Comparison of ENCODE assay signal across 22 cellular contexts in genomic region chr1:96492236-96492635, GRCh38.
A peak's percentile ranks its signal among the peaks of the same experiment; 100 is the strongest.
DNase-seq lines count a peak whose midpoint lies in the region; FAIRE-seq and TF ChIP-seq lines count a peak whose summit lies in the region.
"Had no signal": no experiment of that assay in that cellular context is flagged by ENCODE, and none has a peak within 500 bp of the region (broad histone marks: within the 10 kb centered on the region; RNA-seq: fewer than 3 reads in every experiment).

No MANE protein-coding gene starts in this region.

- no peak for TF ChIP-seq EP300 in SK-N-SH (IDR thresholded peaks at IDR 0.05; ENCODE audit: borderline replicate concordance in 1 of 2, low read depth in 1 of 2, low read length in 1 of 2)

- H3K4me2 ChIP-seq in SK-N-SH: no peak overlapping the region
- H3K4me2 ChIP-seq: KMS-11 had no signal

- DNase-seq in HTR-8/SVneo (ENCODE audit: insufficient read length, low spot score): peak; percentile 12
- DNase-seq in NCI-H2029 treated with DMSO at 0.1 percent for 48 hours (lab: John Stamatoyannopoulos, UW): peak; percentile 58
- DNase-seq in adipocyte (ENCODE audit: low read depth): peak; percentile 3
- peak; percentile 79 for DNase-seq in left kidney (ENCODE audit: low read depth, low spot score)
- DNase-seq in SK-N-SH: no peak
- DNase-seq in amniotic stem cell (lab: John Stamatoyannopoulos, UW): no peak
- no peak for DNase-seq in activated CD8-positive, alpha-beta memory T cell treated with anti-CD3 and anti-CD28 coated beads, Interleukin-2, amount 50 U/mL, for 4 hours
- DNase-seq: activated CD8-positive, alpha-beta memory T cell treated with anti-CD3 and anti-CD28 coated beads, Interleukin-2, amount 10 ng/mL, durations not matched to agents 7 days and 5 days; AML-193; effector CD8-positive, alpha-beta T cell; heart left ventricle; islet precursor cell; mesenchymal stem cell; natural killer cell; NCI-H69; spleen; stimulated activated CD8-positive, alpha-beta memory T cell treated with anti-CD3 and anti-CD28 coated beads, Interleukin-4, amount 100 ng/mL, for 48 hours; substantia nigra; T1000 had no signal

- H3K27ac ChIP-seq in SK-N-SH (ENCODE audit: low read depth in 2 of 2, low read length in 1 of 2): no peak overlapping the region
- H3K27ac ChIP-seq: esophagus muscularis mucosa, heart left ventricle, KMS-11, spleen had no signal

- CTCF ChIA-PET in SK-N-SH (lab: Yijun Ruan, JAX): interaction anchor here (0.8 kb wide), 1 partner anchor 12 kb away, joined by 3 read pairs; no protein-coding TSS in a partner anchor

- H3K27me3 ChIP-seq in adipocyte (replicated peaks; ENCODE audit: control insufficient read depth, insufficient read depth, low read length) (no peaks in the 10 kb centered on the region), SK-N-SH (ENCODE audit: insufficient read depth) (no peaks in the 10 kb centered on the region)
- H3K27me3 ChIP-seq: esophagus muscularis mucosa, heart left ventricle, spleen had no signal

- no peaks in the 10 kb centered on the region for H3K36me3 ChIP-seq in adipocyte (ENCODE audit: control insufficient read depth, insufficient read depth, low read length, severe bottlenecking)
- no peaks in the 10 kb centered on the region for H3K36me3 ChIP-seq in SK-N-SH (replicated peaks in 1 of 2; ENCODE audit: control insufficient read depth in 1 of 2, insufficient read depth in 2 of 2, low read length in 1 of 2)
- H3K36me3 ChIP-seq: esophagus muscularis mucosa, HAP-1, heart left ventricle, spleen had no signal

- H3K4me3 ChIP-seq in adipocyte (ENCODE audit: low read length) (no peak overlapping the region), SK-N-SH (ENCODE audit: low read depth in 2 of 2, low read length in 1 of 2) (no peak overlapping the region)
- H3K4me3 ChIP-seq: esophagus muscularis mucosa, HAP-1, heart left ventricle, spleen had no signal

- H4K20me1 ChIP-seq in SK-N-SH (ENCODE audit: insufficient read depth): no peaks in the 10 kb centered on the region

- no peaks in the 10 kb centered on the region for H3K9me2 ChIP-seq in SK-N-SH

- no peaks in the 10 kb centered on the region for H3F3A ChIP-seq in SK-N-SH (replicated peaks; ENCODE audit: insufficient read depth)

- H3K9me3 ChIP-seq in adipocyte (ENCODE audit: control insufficient read depth, low read length): no peaks in the 10 kb centered on the region
- no peaks in the 10 kb centered on the region for H3K9me3 ChIP-seq in SK-N-SH
- H3K9me3 ChIP-seq: esophagus muscularis mucosa, HAP-1, heart left ventricle, spleen had no signal

- no peak for TF ChIP-seq CTCF in SK-N-SH (IDR thresholded peaks at IDR 0.05)

- H3K9ac ChIP-seq in adipocyte (ENCODE audit: low read length) (no peak overlapping the region), SK-N-SH (no peak overlapping the region)
- H3K9ac ChIP-seq: KMS-11 had no signal

- no peak for TF ChIP-seq RAD21 in SK-N-SH (IDR thresholded peaks at IDR 0.05; ENCODE audit: low read length)

- WGBS in SK-N-SH (ENCODE audit: low lambda C conversion rate): 59% methylated on average over 4 of the region's 4 CpGs

- POLR2A ChIA-PET in SK-N-SH (lab: Yijun Ruan, JAX): no interaction called here

- H3K79me2 ChIP-seq in SK-N-SH (ENCODE audit: insufficient read depth): no peaks in the 10 kb centered on the region

- FAIRE-seq in HTR-8/SVneo (lab: Jason Lieb, UNC): no peak

- no peak overlapping the region for H2AFZ ChIP-seq in SK-N-SH (ENCODE audit: low read depth)

- H3K4me1 ChIP-seq in adipocyte (ENCODE audit: control insufficient read depth, insufficient read depth, low read length): peaks cover 17% of the 10 kb centered on the region
- H3K4me1 ChIP-seq in SK-N-SH (ENCODE audit: control insufficient read depth in 1 of 2, insufficient read depth in 2 of 2, low read depth in 1 of 2, low read length in 1 of 2): no peaks in the 10 kb centered on the region
- H3K4me1 ChIP-seq: heart left ventricle, spleen had no signal

TF ChIP-seq in SK-N-SH, 30 proteins besides CTCF, POLR2A, EP300 and RAD21:
- TF ChIP-seq SIN3A (IDR thresholded peaks at IDR 0.05; ENCODE audit: borderline replicate concordance, low read depth, low read length) (no peak), TCF12 (IDR thresholded peaks at IDR 0.05) (no peak), USF2 (IDR thresholded peaks at IDR 0.05; ENCODE audit: borderline replicate concordance, low read depth, low read length) (no peak), MEF2A (IDR thresholded peaks at IDR 0.05; ENCODE audit: borderline replicate concordance, low read depth) (no peak), MXI1 (IDR thresholded peaks at IDR 0.05; ENCODE audit: low read depth, low read length) (no peak), RCOR1 (IDR thresholded peaks at IDR 0.05; ENCODE audit: low read length) (no peak), RXRA (IDR thresholded peaks at IDR 0.05; ENCODE audit: borderline replicate concordance, low read depth) (no peak), CHD2 (IDR thresholded peaks at IDR 0.05; ENCODE audit: low read length, partially characterized antibody) (no peak), ELF1 (IDR thresholded peaks at IDR 0.05) (no peak), SMC3 (IDR thresholded peaks at IDR 0.05; ENCODE audit: low read depth, low read length) (no peak), RFX5 (IDR thresholded peaks at IDR 0.05; ENCODE audit: low read length) (no peak), FOXM1 (IDR thresholded peaks at IDR 0.05; ENCODE audit: low read depth) (no peak), GATA2 (CRISPR knock-in tag; IDR thresholded peaks at IDR 0.05) (no peak), MAX (IDR thresholded peaks at IDR 0.05; ENCODE audit: low read depth) (no peak), PBX3 (IDR thresholded peaks at IDR 0.05) (no peak), TAF1 (IDR thresholded peaks at IDR 0.05; ENCODE audit: borderline replicate concordance, low read depth, low read length) (no peak), NFIC (IDR thresholded peaks at IDR 0.05; ENCODE audit: borderline replicate concordance) (no peak)
- TF ChIP-seq, protein P1, sequence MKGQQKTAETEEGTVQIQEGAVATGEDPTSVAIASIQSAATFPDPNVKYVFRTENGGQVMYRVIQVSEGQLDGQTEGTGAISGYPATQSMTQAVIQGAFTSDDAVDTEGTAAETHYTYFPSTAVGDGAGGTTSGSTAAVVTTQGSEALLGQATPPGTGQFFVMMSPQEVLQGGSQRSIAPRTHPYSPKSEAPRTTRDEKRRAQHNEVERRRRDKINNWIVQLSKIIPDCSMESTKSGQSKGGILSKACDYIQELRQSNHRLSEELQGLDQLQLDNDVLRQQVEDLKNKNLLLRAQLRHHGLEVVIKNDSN (IDR thresholded peaks at IDR 0.05; ENCODE audit: borderline replicate concordance, low read depth): no peak
TF ChIP-seq in SK-N-SH: peak in this region for 0.

Comparison
In these comparisons a context has a peak if more than half of its experiments do, and no peak if none do; other contexts are left out.
1. DNase-seq: peak in HTR-8/SVneo (single experiment), NCI-H2029 treated with DMSO at 0.1 percent for 48 hours (single experiment), adipocyte (single experiment) and left kidney (single experiment); none in SK-N-SH (single experiment), amniotic stem cell (single experiment) and activated CD8-positive, alpha-beta memory T cell treated with anti-CD3 and anti-CD28 coated beads, Interleukin-2, amount 50 U/mL, for 4 hours (single experiment).